6 cellular contexts compared by ENCODE assay signal in genomic region chr1:161653971-161654370, GRCh38. TPM values are rescaled to one million over a fixed set of nuclear protein-coding genes. Genes with fewer than 3 reads are reported as not detected.
"Had no signal": no experiment of that assay in that cellular context is flagged by ENCODE, and none has a peak within 500 bp of the region (broad histone marks: within the 10 kb centered on the region; RNA-seq: fewer than 3 reads in every experiment).

No MANE protein-coding gene starts in this region.

RNA-seq across cellular contexts. Expression of gene FCGR2B, which starts 9.0 kb away (rescaled TPM):
- polyA plus RNA-seq: endothelial cell of umbilical vein, fibroblast of lung, foreskin keratinocyte, hepatocyte, mammary epithelial cell had no signal

RNA-seq across cellular contexts. Expression of gene FCGR3B, which starts 23.0 kb away (rescaled TPM):
- polyA plus RNA-seq: endothelial cell of umbilical vein; fibroblast of lung; foreskin keratinocyte; hepatocyte; mammary epithelial cell; naive thymus-derived CD4-positive, alpha-beta T cell had no signal

RNA-seq across cellular contexts. Expression of gene FCRLA, which starts 53.1 kb away (rescaled TPM):
- polyA plus RNA-seq: endothelial cell of umbilical vein had no signal
